8 cellular contexts compared by ENCODE assay signal in the genomic region with DNA sequence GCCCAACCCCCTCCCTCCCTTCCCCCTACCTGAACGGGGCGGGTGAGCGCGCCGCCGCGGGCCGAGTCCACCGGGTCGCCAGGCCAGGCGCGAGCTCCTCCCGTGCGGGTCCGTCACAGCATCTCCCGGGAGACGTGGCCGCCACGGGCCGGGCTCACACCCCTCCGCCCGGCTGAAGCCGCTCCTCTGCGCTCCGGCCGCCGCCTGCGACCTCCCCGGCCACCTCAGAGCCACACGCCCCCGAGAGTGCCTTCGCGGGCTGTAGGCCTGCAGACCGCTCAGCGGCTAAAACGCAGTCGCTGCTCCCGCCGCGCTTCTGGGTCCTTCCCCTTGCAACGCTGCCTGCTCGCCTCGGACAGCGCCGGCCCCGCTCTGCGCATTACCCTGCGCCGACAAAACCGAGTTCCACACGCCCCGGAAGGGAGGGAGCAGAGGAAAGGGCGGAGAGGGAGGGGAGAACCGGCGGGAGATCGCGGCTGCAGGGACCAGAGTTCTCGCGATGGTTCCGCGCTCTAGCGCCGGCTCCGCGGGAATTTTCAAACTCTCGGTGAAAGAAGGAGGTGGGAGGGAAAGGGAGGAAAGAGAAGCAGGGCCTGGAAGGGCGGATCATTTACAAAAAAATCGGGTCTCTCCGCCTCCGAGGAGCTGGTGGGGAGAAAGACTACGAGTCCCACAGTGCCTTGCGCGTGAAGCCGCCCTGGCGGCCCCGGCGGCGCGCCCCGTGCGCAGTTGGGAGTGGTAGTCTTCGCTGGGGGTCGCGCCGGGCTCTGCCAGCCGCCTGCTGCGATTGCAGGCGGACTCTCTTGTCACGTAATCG. TPM values are rescaled to one million over a fixed set of nuclear protein-coding genes. Genes with fewer than 3 reads are reported as not detected.
DNase-seq lines count a peak whose midpoint lies in the region; ATAC-seq lines count a peak whose summit lies in the region.

A gene with protein sequence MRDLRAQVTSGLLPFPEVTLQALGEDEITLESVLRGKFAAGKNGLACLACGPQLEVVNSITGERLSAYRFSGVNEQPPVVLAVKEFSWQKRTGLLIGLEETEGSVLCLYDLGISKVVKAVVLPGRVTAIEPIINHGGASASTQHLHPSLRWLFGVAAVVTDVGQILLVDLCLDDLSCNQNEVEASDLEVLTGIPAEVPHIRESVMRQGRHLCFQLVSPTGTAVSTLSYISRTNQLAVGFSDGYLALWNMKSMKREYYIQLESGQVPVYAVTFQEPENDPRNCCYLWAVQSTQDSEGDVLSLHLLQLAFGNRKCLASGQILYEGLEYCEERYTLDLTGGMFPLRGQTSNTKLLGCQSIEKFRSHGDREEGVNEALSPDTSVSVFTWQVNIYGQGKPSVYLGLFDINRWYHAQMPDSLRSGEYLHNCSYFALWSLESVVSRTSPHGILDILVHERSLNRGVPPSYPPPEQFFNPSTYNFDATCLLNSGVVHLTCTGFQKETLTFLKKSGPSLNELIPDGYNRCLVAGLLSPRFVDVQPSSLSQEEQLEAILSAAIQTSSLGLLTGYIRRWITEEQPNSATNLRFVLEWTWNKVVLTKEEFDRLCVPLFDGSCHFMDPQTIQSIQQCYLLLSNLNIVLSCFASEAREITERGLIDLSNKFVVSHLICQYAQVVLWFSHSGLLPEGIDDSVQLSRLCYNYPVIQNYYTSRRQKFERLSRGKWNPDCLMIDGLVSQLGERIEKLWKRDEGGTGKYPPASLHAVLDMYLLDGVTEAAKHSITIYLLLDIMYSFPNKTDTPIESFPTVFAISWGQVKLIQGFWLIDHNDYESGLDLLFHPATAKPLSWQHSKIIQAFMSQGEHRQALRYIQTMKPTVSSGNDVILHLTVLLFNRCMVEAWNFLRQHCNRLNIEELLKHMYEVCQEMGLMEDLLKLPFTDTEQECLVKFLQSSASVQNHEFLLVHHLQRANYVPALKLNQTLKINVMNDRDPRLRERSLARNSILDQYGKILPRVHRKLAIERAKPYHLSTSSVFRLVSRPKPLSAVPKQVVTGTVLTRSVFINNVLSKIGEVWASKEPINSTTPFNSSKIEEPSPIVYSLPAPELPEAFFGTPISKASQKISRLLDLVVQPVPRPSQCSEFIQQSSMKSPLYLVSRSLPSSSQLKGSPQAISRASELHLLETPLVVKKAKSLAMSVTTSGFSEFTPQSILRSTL (N-terminal part only) (minus strand): TSS at position 400 of the 817 bp plus-strand sequence. CDS start 13,578 bp downstream, outside the sequence.

- H3K27ac Mint-ChIP-seq in effector memory CD8-positive, alpha-beta T cell: peak within 1 kb of the TSS; percentile 96 to 98
- H3K27ac Mint-ChIP-seq in memory B cell: peak within 1 kb of the TSS; percentile 78

- peaks cover 23 to 33% of the 10 kb centered on the region in 2 donors for H3K4me1 Mint-ChIP-seq in effector memory CD8-positive, alpha-beta T cell (ENCODE audit: low read depth in 2 of 2)
- peaks cover 9% of the 10 kb centered on the region for H3K4me1 Mint-ChIP-seq in memory B cell

- ATAC-seq in GM21360 (IDR thresholded peaks at IDR 0.05; ENCODE audit: unreplicated experiment) (peak; percentile 87), memory B cell (ENCODE audit: low read depth) (peak; percentile 78)
- peak; percentile 88 for ATAC-seq in effector memory CD8-positive, alpha-beta T cell (replicated peaks)

- H3K4me3 Mint-ChIP-seq in effector memory CD8-positive, alpha-beta T cell: peak within 1 kb of the TSS; percentile 97
- peak within 1 kb of the TSS; percentile 96 for H3K4me3 Mint-ChIP-seq in memory B cell

- no peaks in the 10 kb centered on the region for H3K27me3 Mint-ChIP-seq in effector memory CD8-positive, alpha-beta T cell
- H3K27me3 Mint-ChIP-seq in memory B cell: no peaks in the 10 kb centered on the region

- DNase-seq in COLO668 (lab: John Stamatoyannopoulos, UW; ENCODE audit: unreplicated experiment) (peak; percentile 99), HT1080 (ENCODE audit: low read depth) (peak; percentile 97), NOMO-1 treated with DMSO at 0.1 percent for 48 hours (lab: John Stamatoyannopoulos, UW; ENCODE audit: unreplicated experiment) (peak; percentile 98), memory B cell (ENCODE audit: low spot score in 2 of 2) (peak; percentile 93 to 95)
- peak; percentile 85 to 90 for DNase-seq in activated CD8-positive, alpha-beta memory T cell treated with anti-CD3 and anti-CD28 coated beads for 4 hours (ENCODE audit: low read depth in 2 of 2)
- peak; percentile 91 to 94 (median 92) for DNase-seq in effector memory CD8-positive, alpha-beta T cell
- DNase-seq in stimulated activated CD8-positive, alpha-beta memory T cell treated with anti-CD3 and anti-CD28 coated beads, Interleukin-12 subunit alpha, Interleukin-12 subunit beta, amount 100 ng/mL, for 24 hours (ENCODE audit: extremely low read depth): peak; percentile 85

- H3K9me3 Mint-ChIP-seq in effector memory CD8-positive, alpha-beta T cell: no peaks in the 10 kb centered on the region
- H3K9me3 Mint-ChIP-seq in memory B cell: no peaks in the 10 kb centered on the region

- H3K36me3 Mint-ChIP-seq in effector memory CD8-positive, alpha-beta T cell (ENCODE audit: insufficient read depth): peaks cover 36% of the 10 kb centered on the region
- peaks cover 11% of the 10 kb centered on the region for H3K36me3 Mint-ChIP-seq in memory B cell

RNA-seq across cellular contexts. Expression of the gene that starts here (rescaled TPM):
- 28.4 and 30.1 TPM in 2 replicates for total RNA-seq in HT1080 (2014; rRNA removed; shearing (Covaris generic))
- 15.3 and 20.9 TPM in 2 replicates for polyA plus RNA-seq in HT1080 (2015; cell fraction: cytosol; rRNA removed)
- 62.2 and 63.6 TPM in 2 replicates for polyA plus RNA-seq in HT1080 (2015; cell fraction: nucleus; rRNA removed)

Comparison
In these comparisons a context has a peak if more than half of its experiments do, and no peak if none do; other contexts are left out.
1. Peak in every context shown above with its lines: DNase-seq and ATAC-seq.